13 cellular contexts compared by ENCODE assay signal in genomic region chr1:68751723-68752122, GRCh38.
"Had no signal": no experiment of that assay in that cellular context is flagged by ENCODE, and none has a peak within 500 bp of the region (broad histone marks: within the 10 kb centered on the region; RNA-seq: fewer than 3 reads in every experiment).

No MANE protein-coding gene starts in this region.

- H3K4me3 ChIP-seq: breast epithelium, heart right ventricle, skin epidermis, thyroid gland had no signal

- H3K36me3 Mint-ChIP-seq: activated naive CD4-positive, alpha-beta T cell treated with anti-CD3 and anti-CD28 coated beads, Interleukin-2, amount 50 U/mL, for 72 hours had no signal

- H3K9me3 ChIP-seq: breast epithelium, heart right ventricle, thyroid gland had no signal

- H3K4me1 ChIP-seq: breast epithelium, heart right ventricle, thyroid gland had no signal

- H3K27ac Mint-ChIP-seq: activated naive CD4-positive, alpha-beta T cell treated with anti-CD3 and anti-CD28 coated beads, Interleukin-2, amount 50 U/mL, for 72 hours; T-helper 17 cell had no signal

- H3K4me1 Mint-ChIP-seq: T-helper 17 cell had no signal

- H3K36me3 ChIP-seq: breast epithelium, heart right ventricle, thyroid gland had no signal

- FAIRE-seq: frontal cortex, islet of Langerhans had no signal

- H3K27me3 Mint-ChIP-seq: T-helper 17 cell had no signal

- H3K27me3 ChIP-seq: breast epithelium, heart right ventricle, thyroid gland had no signal

- H3K27ac ChIP-seq: breast epithelium, heart right ventricle, skin epidermis, thyroid gland had no signal

- ATAC-seq: activated naive CD4-positive, alpha-beta T cell treated with anti-CD3 and anti-CD28 coated beads, Interleukin-2, amount 50 U/mL, for 72 hours; heart right ventricle; left ventricle myocardium superior; T-helper 17 cell had no signal

- DNase-seq: activated CD4-positive, alpha-beta T cell treated with anti-CD3 and anti-CD28 coated beads, Interleukin-2, amount 50 U/mL, for 1 hour; activated effector memory CD4-positive, alpha-beta T cell treated with Interleukin-2 at 50 U/mL for 16 hours; activated T-cell treated with anti-CD3 and anti-CD28 coated beads, Interleukin-2, amount 50 U/mL, for 1 hour; amygdala; heart right ventricle; left ventricle myocardium superior; T-helper 17 cell; thyroid gland had no signal

- H3K4me3 Mint-ChIP-seq: T-helper 17 cell had no signal
